ENCODE assay signal across 8 cellular contexts in the genomic region with DNA sequence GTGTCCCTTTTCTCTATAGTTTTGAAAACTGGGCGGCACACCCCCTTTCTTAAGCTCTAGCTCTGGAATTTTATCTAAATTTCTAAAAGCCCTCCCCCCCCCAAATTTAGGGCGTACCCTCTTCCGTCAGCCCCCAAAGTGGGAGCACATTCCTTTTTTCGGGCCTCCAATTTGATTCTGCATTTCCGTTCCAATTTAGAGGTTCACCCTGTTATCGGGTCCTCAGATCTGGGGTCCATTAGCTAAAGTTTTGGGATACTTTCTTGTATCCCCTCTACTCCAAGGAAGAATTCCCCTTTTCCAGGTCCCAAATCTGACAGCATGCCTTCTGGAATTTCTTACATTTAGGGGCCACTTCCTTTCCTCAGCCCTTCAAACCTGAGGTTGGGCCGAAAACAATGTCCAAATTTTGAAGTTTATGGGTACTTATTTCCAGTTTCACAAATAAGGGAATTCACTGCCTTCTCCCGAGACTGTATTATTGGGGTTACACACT. TPM values are rescaled to one million over a fixed set of nuclear protein-coding genes. Genes with fewer than 3 reads are reported as not detected.
DNase-seq lines count a peak whose midpoint lies in the region; ATAC-seq and TF ChIP-seq lines count a peak whose summit lies in the region.

No MANE protein-coding gene starts in this region.

- H3K36me3 Mint-ChIP-seq in nephron (ENCODE audit: low read depth), result peaks cover 19% of the 10 kb centered on the region

- H2AFZ ChIP-seq in MM.1S (ENCODE audit: low read length), result peak overlapping the region; percentile 34; the same call in 1 of the 2 replicates

- peaks cover 54% of the 10 kb centered on the region for H3K79me2 ChIP-seq in MM.1S (ENCODE audit: low read length)

- H3K4me3 Mint-ChIP-seq in nephron, result peak overlapping the region; percentile 97 to 99 (median 98)

- ATAC-seq in HG02588 (IDR thresholded peaks at IDR 0.05; ENCODE audit: unreplicated experiment) (no peak), HG03354 (IDR thresholded peaks at IDR 0.05; ENCODE audit: poor library complexity, severe bottlenecking, unreplicated experiment) (no peak)

- no peaks in the 10 kb centered on the region for H3K27me3 ChIP-seq in BE2C
- H3K27me3 ChIP-seq in MM.1S (replicated peaks; ENCODE audit: insufficient read depth, low read length), result no peaks in the 10 kb centered on the region
- no peaks in the 10 kb centered on the region for H3K27me3 ChIP-seq in duodenal mucosa (ENCODE audit: control insufficient read depth in 1 of 2, insufficient read depth in 2 of 2, low read length in 2 of 2)

- peaks cover 31% of the 10 kb centered on the region for H3F3A ChIP-seq in MM.1S (ENCODE audit: insufficient read depth, low read length)

- H3K4me3 ChIP-seq in BE2C (ENCODE audit: low read depth, low read length), result peak overlapping the region; percentile 83
- H3K4me3 ChIP-seq in MM.1S (ENCODE audit: low read length), result peak overlapping the region; percentile 87
- peak overlapping the region; percentile 84 to 85 for H3K4me3 ChIP-seq in duodenal mucosa (ENCODE audit: low read depth in 1 of 2, low read length in 2 of 2)

- no peaks in the 10 kb centered on the region; the same call in 1 of the 2 replicates for H4K20me1 ChIP-seq in MM.1S (ENCODE audit: insufficient read depth, low read length)

- H3K27me3 Mint-ChIP-seq in nephron (ENCODE audit: low read depth), result no peaks in the 10 kb centered on the region

- peaks cover 57% of the 10 kb centered on the region for H3K4me1 Mint-ChIP-seq in nephron

- H3K27ac ChIP-seq in MM.1S (ENCODE audit: low read length), result peak overlapping the region; percentile 35; the same call in 1 of the 2 replicates
- peak overlapping the region; percentile 84 for H3K27ac ChIP-seq in duodenal mucosa (ENCODE audit: low read depth, low read length)

- no peaks in the 10 kb centered on the region for H3K9me2 ChIP-seq in MM.1S (replicated peaks; ENCODE audit: insufficient read depth, low read length)

- TF ChIP-seq CTCF in BE2C (IDR thresholded peaks at IDR 0.05; ENCODE audit: low read depth, low read length) (no peak), MM.1S (IDR thresholded peaks at IDR 0.05; ENCODE audit: low read length) (no peak), nephron (IDR thresholded peaks at IDR 0.05; ENCODE audit: unreplicated experiment in 3 of 3) (no peak)

- H3K4me1 ChIP-seq in BE2C, result peaks cover 24% of the 10 kb centered on the region
- peaks cover 26% of the 10 kb centered on the region for H3K4me1 ChIP-seq in MM.1S (ENCODE audit: low read length)
- H3K4me1 ChIP-seq in duodenal mucosa (ENCODE audit: control insufficient read depth in 1 of 2, insufficient read depth in 2 of 2, low read length in 2 of 2), result peaks cover 45 to 51% of the 10 kb centered on the region in 2 donors

- H3K36me3 ChIP-seq in BE2C (peaks cover 2% of the 10 kb centered on the region; the same call in 1 of the 2 replicates), MM.1S (replicated peaks; ENCODE audit: insufficient read depth, low read length) (no peaks in the 10 kb centered on the region), duodenal mucosa (ENCODE audit: control insufficient read depth in 1 of 2, insufficient read depth in 2 of 2, low read length in 2 of 2) (peaks cover 0 to 8% of the 10 kb centered on the region in 2 donors)

- H3K9ac ChIP-seq in MM.1S (ENCODE audit: low read length) (peak overlapping the region; percentile 83), duodenal mucosa (ENCODE audit: low read depth in 1 of 2, low read length in 2 of 2) (peak overlapping the region; percentile 82 to 93)

- H3K9me3 ChIP-seq in BE2C (peaks cover 7% of the 10 kb centered on the region), MM.1S (replicated peaks; ENCODE audit: insufficient read depth, low read length) (no peaks in the 10 kb centered on the region), duodenal mucosa (ENCODE audit: control insufficient read depth in 1 of 2, low read length in 2 of 2) (no peaks in the 10 kb centered on the region)

- H3K9me3 Mint-ChIP-seq in nephron, result peaks cover 2% of the 10 kb centered on the region

- peak overlapping the region; percentile 95 for H3K4me2 ChIP-seq in MM.1S (ENCODE audit: low read depth, low read length)

- peak overlapping the region; percentile 76 to 89 (median 83) for H3K27ac Mint-ChIP-seq in nephron

- no peak for DNase-seq in BE2C
- no peak for DNase-seq in MM.1S
- no peak for DNase-seq in GM03348 (ENCODE audit: low spot score)
- DNase-seq in cerebellar cortex (ENCODE audit: low spot score), result no peak

RNA-seq across cellular contexts. Expression of a gene that starts 0.8 kb away (rescaled TPM):
- polyA plus RNA-seq in BE2C (2012; ENCODE audit: insufficient read depth, insufficient read length, low read depth), result 17.6 TPM

RNA-seq across cellular contexts. Expression of a gene that starts 30.6 kb away (rescaled TPM):
- polyA plus RNA-seq in BE2C (2012; ENCODE audit: insufficient read depth, insufficient read length, low read depth), result 283 TPM
